ENCODE assay signal across 1 cellular context in the genomic region with DNA sequence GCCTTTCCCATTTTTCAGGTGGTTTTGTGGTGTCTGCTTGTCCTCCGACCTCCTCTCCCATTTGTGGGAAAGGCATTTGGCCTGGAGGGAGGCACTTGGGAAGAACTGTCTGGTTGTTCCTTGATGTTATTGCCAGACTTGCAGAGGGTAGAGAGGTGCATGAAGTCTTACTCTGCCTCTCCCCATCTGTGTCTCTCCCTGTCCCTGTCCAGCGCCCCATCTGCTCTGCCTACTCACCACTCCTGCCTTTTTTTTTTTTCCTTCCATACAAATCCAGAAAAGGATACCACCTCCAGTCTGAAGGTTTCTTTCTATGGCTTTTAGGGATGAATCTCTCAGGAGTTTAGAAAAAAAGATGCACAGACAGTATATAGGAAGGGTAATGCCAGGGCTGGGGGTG.
TF ChIP-seq lines count a peak whose summit lies in the region.

No MANE protein-coding gene starts in this region.

TF ChIP-seq in IMR-90, 13 proteins besides CTCF, POLR2A, EP300 and RAD21:
- no peak for TF ChIP-seq RCOR1 (IDR thresholded peaks at IDR 0.05; ENCODE audit: insufficient replicate concordance, low read length)
- TF ChIP-seq SMC3 (IDR thresholded peaks at IDR 0.05; ENCODE audit: low read depth, low read length): no peak
- no peak for TF ChIP-seq CEBPB (IDR thresholded peaks at IDR 0.05; ENCODE audit: low read depth, low read length)
- TF ChIP-seq, protein P1, sequence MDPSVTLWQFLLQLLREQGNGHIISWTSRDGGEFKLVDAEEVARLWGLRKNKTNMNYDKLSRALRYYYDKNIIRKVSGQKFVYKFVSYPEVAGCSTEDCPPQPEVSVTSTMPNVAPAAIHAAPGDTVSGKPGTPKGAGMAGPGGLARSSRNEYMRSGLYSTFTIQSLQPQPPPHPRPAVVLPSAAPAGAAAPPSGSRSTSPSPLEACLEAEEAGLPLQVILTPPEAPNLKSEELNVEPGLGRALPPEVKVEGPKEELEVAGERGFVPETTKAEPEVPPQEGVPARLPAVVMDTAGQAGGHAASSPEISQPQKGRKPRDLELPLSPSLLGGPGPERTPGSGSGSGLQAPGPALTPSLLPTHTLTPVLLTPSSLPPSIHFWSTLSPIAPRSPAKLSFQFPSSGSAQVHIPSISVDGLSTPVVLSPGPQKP (IDR thresholded peaks at IDR 0.05; ENCODE audit: borderline replicate concordance, low read depth, low read length): no peak
- TF ChIP-seq FOS (IDR thresholded peaks at IDR 0.05; ENCODE audit: low read depth, low read length): no peak
- no peak for TF ChIP-seq MAZ (IDR thresholded peaks at IDR 0.05; ENCODE audit: borderline replicate concordance, low read depth, low read length)
- no peak for TF ChIP-seq NFE2L2 (IDR thresholded peaks at IDR 0.05; ENCODE audit: low read depth, low read length)
- TF ChIP-seq BHLHE40 (IDR thresholded peaks at IDR 0.05; ENCODE audit: low read depth, low read length): no peak
- no peak for TF ChIP-seq MXI1 (IDR thresholded peaks at IDR 0.05; ENCODE audit: borderline replicate concordance, low read depth, low read length)
- no peak for TF ChIP-seq MAFK (IDR thresholded peaks at IDR 0.05; ENCODE audit: low read depth, low read length)
- no peak for TF ChIP-seq CHD1 (IDR thresholded peaks at IDR 0.05; ENCODE audit: low read depth, low read length)
- no peak for TF ChIP-seq USF2 (IDR thresholded peaks at IDR 0.05; ENCODE audit: low read depth, low read length)
- TF ChIP-seq RFX5 (IDR thresholded peaks at IDR 0.05; ENCODE audit: low read depth, low read length): no peak
